29 cellular contexts compared by ENCODE assay signal in the genomic region with DNA sequence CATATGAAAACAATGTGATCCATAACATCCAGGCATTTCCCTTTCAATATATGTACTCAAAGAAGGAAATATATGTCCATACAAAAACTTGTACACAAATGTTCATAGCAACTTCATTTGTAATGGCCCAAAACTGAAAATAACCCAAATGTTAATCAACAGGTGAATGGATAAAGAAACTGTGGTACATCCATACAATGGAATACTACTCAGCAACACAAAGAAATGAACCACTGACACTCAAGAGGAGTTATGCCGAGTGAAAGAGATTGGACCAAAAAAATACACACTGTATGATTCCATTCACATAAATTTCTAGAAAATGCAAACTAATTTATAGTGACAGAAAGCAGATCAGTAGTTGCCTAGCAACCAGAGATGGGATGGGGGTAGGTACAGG.
"Had no signal": no experiment of that assay in that cellular context is flagged by ENCODE, and none has a peak within 500 bp of the region (broad histone marks: within the 10 kb centered on the region; RNA-seq: fewer than 3 reads in every experiment).

No MANE protein-coding gene starts in this region.

- H3K4me1 Mint-ChIP-seq: nephron, neural progenitor cell had no signal

- H3K27me3 ChIP-seq: neural progenitor cell, ovary, right lobe of liver, sigmoid colon, suprapubic skin, testis, tibial artery, transverse colon, upper lobe of right lung, uterus had no signal

- H3K27ac ChIP-seq: neural progenitor cell, ovary, parathyroid adenoma, psoas muscle, right lobe of liver, sigmoid colon, suprapubic skin, testis, tibial artery, transverse colon, upper lobe of right lung, uterus had no signal

- H3K4me3 ChIP-seq: neural progenitor cell, ovary, psoas muscle, right lobe of liver, sigmoid colon, suprapubic skin, testis, tibial artery, transverse colon, upper lobe of right lung, uterus had no signal

- H3K9ac ChIP-seq: neural progenitor cell, parathyroid adenoma had no signal

- H3K27ac Mint-ChIP-seq: natural killer cell; nephron; neural progenitor cell; progenitor cell of endocrine pancreas; stimulated activated effector memory CD8-positive, alpha-beta T cell treated with anti-CD3 and anti-CD28 coated beads, Interleukin-12 subunit alpha, Interleukin-12 subunit beta, amount 100 ng/mL, for 72 hours; stimulated activated naive B cell treated with anti-CD40 and anti-IgM and Interleukin-4, amounts not matched to agents 10 μg/mL and 1 μg/mL and 100 μg/mL, for 72 hours; stimulated activated naive CD8-positive, alpha-beta T cell treated with anti-CD3 and anti-CD28 coated beads, Interleukin-15, Interleukin-2, amounts not matched to agents 100 ng/mL and 50 ng/mL, for 24 hours; type B pancreatic cell had no signal

- H3K27me3 Mint-ChIP-seq: progenitor cell of endocrine pancreas; stimulated activated naive B cell treated with anti-CD40 and anti-IgM and Interleukin-4, amounts not matched to agents 10 μg/mL and 1 μg/mL and 100 μg/mL, for 72 hours; stimulated activated naive CD8-positive, alpha-beta T cell treated with anti-CD3 and anti-CD28 coated beads, Interleukin-15, Interleukin-2, amounts not matched to agents 100 ng/mL and 50 ng/mL, for 24 hours; type B pancreatic cell had no signal

- H3K4me2 ChIP-seq: neural progenitor cell had no signal

- H3K4me3 Mint-ChIP-seq: natural killer cell; nephron; neural progenitor cell; stimulated activated effector memory CD8-positive, alpha-beta T cell treated with anti-CD3 and anti-CD28 coated beads, Interleukin-12 subunit alpha, Interleukin-12 subunit beta, amount 100 ng/mL, for 72 hours; stimulated activated naive B cell treated with anti-CD40 and anti-IgM and Interleukin-4, amounts not matched to agents 10 μg/mL and 1 μg/mL and 100 μg/mL, for 72 hours; stimulated activated naive CD8-positive, alpha-beta T cell treated with anti-CD3 and anti-CD28 coated beads, Interleukin-15, Interleukin-2, amounts not matched to agents 100 ng/mL and 50 ng/mL, for 24 hours; type B pancreatic cell had no signal

- FAIRE-seq: small intestine had no signal

- ATAC-seq: natural killer cell; right lobe of liver; stimulated activated effector memory CD8-positive, alpha-beta T cell treated with anti-CD3 and anti-CD28 coated beads, Interleukin-12 subunit alpha, Interleukin-12 subunit beta, amount 100 ng/mL, for 72 hours; stimulated activated naive B cell treated with anti-CD40 and anti-IgM and Interleukin-4, amounts not matched to agents 10 μg/mL and 1 μg/mL and 100 μg/mL, for 72 hours; upper lobe of right lung had no signal

- H3K4me1 ChIP-seq: neural progenitor cell, parathyroid adenoma, psoas muscle, sigmoid colon, suprapubic skin, testis, tibial artery, uterus had no signal

- DNase-seq: natural killer cell; occipital lobe; ovary; posterior cingulate gyrus; psoas muscle; right cardiac atrium; right lobe of liver; sigmoid colon; small intestine; stimulated activated CD4-positive, alpha-beta T cell treated with anti-CD3 and anti-CD28 coated beads, Interleukin-15, amount 100 ng/mL, for 24 hours; stimulated activated CD4-positive, alpha-beta T cell treated with anti-CD3 and anti-CD28 coated beads, Interleukin-2, amount 100 ng/mL, for 24 hours; stimulated activated CD4-positive, alpha-beta T cell treated with anti-CD3 and anti-CD28 coated beads, Interleukin-2, amount 100 ng/mL, for 48 hours; stimulated activated CD4-positive, alpha-beta T cell treated with anti-CD3 and anti-CD28 coated beads, Interleukin-4, amount 100 ng/mL, for 24 hours; stimulated activated naive B cell treated with anti-CD40 and anti-IgM and Interleukin-4, amounts not matched to agents 10 μg/mL and 1 μg/mL and 100 μg/mL, for 72 hours; stimulated activated naive CD4-positive, alpha-beta T cell treated with Interleukin-2 at 50 U/mL for 16 hours; substantia nigra; testis; tibial artery; transverse colon; upper lobe of right lung; uterus had no signal

- H3K36me3 ChIP-seq: neural progenitor cell, ovary, right lobe of liver, sigmoid colon, upper lobe of right lung, uterus had no signal

- H2AFZ ChIP-seq: neural progenitor cell, parathyroid adenoma had no signal

- H3K9me3 ChIP-seq: ovary, psoas muscle, right lobe of liver, sigmoid colon, suprapubic skin, testis, tibial artery, transverse colon, upper lobe of right lung, uterus had no signal
